1 cellular context compared by ENCODE assay signal in the genomic region with DNA sequence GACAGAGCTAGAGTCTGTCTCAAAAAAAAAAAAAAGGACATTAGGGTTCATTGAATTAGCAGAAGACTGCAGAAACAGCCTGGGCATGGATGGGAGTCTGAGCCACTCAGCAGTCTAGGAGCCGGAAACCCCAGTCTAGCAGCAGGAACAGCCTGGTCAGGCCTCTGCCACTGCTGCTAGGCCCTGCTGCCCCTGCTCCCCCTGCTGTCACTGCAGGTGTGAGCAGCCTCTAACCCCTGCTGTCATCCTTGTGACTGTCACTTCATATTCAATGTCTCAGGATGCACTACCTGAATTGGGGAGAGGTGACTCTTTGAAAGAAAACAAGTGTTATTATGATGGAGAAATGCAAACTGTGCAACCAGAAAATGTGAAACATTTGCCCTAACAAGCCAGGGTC.
A peak's percentile ranks its signal among the peaks of the same experiment; 100 is the strongest.
TF ChIP-seq lines count a peak whose summit lies in the region.

No MANE protein-coding gene starts in this region.

TF ChIP-seq in HepG2, 621 proteins besides CTCF, POLR2A, EP300 and RAD21 (continued from another document):
- TF ChIP-seq, protein P1, sequence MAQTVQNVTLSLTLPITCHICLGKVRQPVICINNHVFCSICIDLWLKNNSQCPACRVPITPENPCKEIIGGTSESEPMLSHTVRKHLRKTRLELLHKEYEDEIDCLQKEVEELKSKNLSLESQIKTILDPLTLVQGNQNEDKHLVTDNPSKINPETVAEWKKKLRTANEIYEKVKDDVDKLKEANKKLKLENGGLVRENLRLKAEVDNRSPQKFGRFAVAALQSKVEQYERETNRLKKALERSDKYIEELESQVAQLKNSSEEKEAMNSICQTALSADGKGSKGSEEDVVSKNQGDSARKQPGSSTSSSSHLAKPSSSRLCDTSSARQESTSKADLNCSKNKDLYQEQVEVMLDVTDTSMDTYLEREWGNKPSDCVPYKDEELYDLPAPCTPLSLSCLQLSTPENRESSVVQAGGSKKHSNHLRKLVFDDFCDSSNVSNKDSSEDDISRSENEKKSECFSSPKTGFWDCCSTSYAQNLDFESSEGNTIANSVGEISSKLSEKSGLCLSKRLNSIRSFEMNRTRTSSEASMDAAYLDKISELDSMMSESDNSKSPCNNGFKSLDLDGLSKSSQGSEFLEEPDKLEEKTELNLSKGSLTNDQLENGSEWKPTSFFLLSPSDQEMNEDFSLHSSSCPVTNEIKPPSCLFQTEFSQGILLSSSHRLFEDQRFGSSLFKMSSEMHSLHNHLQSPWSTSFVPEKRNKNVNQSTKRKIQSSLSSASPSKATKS (CRISPR knock-in tag; IDR thresholded peaks at IDR 0.05) = no peak
- TF ChIP-seq ZNF547 (CRISPR knock-in tag; IDR thresholded peaks at IDR 0.05) (no peak), ATRX (CRISPR knock-in tag; IDR thresholded peaks at IDR 0.05; ENCODE audit: borderline replicate concordance) (no peak), TBX2 (CRISPR knock-in tag; IDR thresholded peaks at IDR 0.05; ENCODE audit: borderline replicate concordance) (0 out of 2 replicates have a peak, but pooled peaks have one; percentile 21), TCF7 (IDR thresholded peaks at IDR 0.05; ENCODE audit: low read depth) (no peak), PHF8 (CRISPR knock-in tag; IDR thresholded peaks at IDR 0.05) (no peak), MAFK (conservative IDR thresholded peaks at IDR 0.05 in 1 of 2, IDR thresholded peaks at IDR 0.05 in 1 of 2; ENCODE audit: low read length in 2 of 2) (no peak), SALL1 (CRISPR knock-in tag; IDR thresholded peaks at IDR 0.05) (peak; percentile 25; the same call in 1 of the 2 replicates)
